23 cellular contexts compared by ENCODE assay signal in genomic region chr9:104280711-104281110, GRCh38.
DNase-seq lines count a peak whose midpoint lies in the region; ATAC-seq, FAIRE-seq and TF ChIP-seq lines count a peak whose summit lies in the region.
"Had no signal": no experiment of that assay in that cellular context is flagged by ENCODE, and none has a peak within 500 bp of the region (broad histone marks: within the 10 kb centered on the region; RNA-seq: fewer than 3 reads in every experiment).

No MANE protein-coding gene starts in this region.

- H3K4me3 Mint-ChIP-seq in H9, result no peak overlapping the region
- H3K4me3 Mint-ChIP-seq in astrocyte (ENCODE audit: unreplicated experiment), result no peak overlapping the region
- H3K4me3 Mint-ChIP-seq: CD14-positive monocyte; CD4-positive, alpha-beta T cell; CD8-positive, alpha-beta memory T cell; GM23338; HFFc6 had no signal

- DNase-seq in H9, result no peak
- DNase-seq in astrocyte (ENCODE audit: low read depth), result no peak
- DNase-seq in pancreas, result peak in 3 of 6 donors; percentile 19 to 59 (median 39)
- no peak for DNase-seq in AG08396 (ENCODE audit: low spot score)
- DNase-seq in gastrocnemius medialis, result no peak
- no peak for DNase-seq in NCI-H1417 treated with DMSO at 0.1 percent for 48 hours (lab: John Stamatoyannopoulos, UW)
- DNase-seq: AML-193; BE2C; CD4-positive, alpha-beta T cell; CD8-positive, alpha-beta memory T cell; DMS 273 treated with DMSO at 0.1 percent for 48 hours; DMS79; EL; GDM1 had no signal

- H3K56ac ChIP-seq in H9 (ENCODE audit: insufficient read length, low read depth, low read length), result no peak overlapping the region

- H4K5ac ChIP-seq in H9 (ENCODE audit: insufficient read length, low read depth, low read length), result no peak overlapping the region

- H3K14ac ChIP-seq in H9 (ENCODE audit: insufficient read depth, low read length), result no peak overlapping the region

- ATAC-seq in pancreas, result peak; percentile 86 to 91 (median 89)
- ATAC-seq in gastrocnemius medialis, result no peak
- ATAC-seq: GM12878, GM23338 had no signal

- H3K4me3 ChIP-seq in astrocyte (ENCODE audit: insufficient read depth, low read depth, low read length) (no peak overlapping the region), pancreas (no peak overlapping the region), gastrocnemius medialis (no peak overlapping the region)
- H3K4me3 ChIP-seq: BLaER1 treated with 17β-estradiol and CSF1 and Interleukin-3, amounts not matched to agents 10 nM and 100 nM; GM12878; GM23338; HAP-1 had no signal

- H3K23me2 ChIP-seq in H9 (ENCODE audit: insufficient read length, low read depth, low read length, poor library complexity, severe bottlenecking), result no peaks in the 10 kb centered on the region

- H3K4me1 Mint-ChIP-seq in H9, result peaks cover 0 to 4% of the 10 kb centered on the region in 2 experiments; a peak in 1 of 4 replicates
- H3K4me1 Mint-ChIP-seq in astrocyte (ENCODE audit: low read depth, unreplicated experiment), result peaks cover 26% of the 10 kb centered on the region
- H3K4me1 Mint-ChIP-seq: CD14-positive monocyte; CD8-positive, alpha-beta memory T cell; GM23338 had no signal

- no peak overlapping the region for H3K27ac Mint-ChIP-seq in H9
- H3K27ac Mint-ChIP-seq in astrocyte (ENCODE audit: unreplicated experiment), result peak overlapping the region; percentile 30
- H3K27ac Mint-ChIP-seq: CD14-positive monocyte; CD4-positive, alpha-beta T cell; CD8-positive, alpha-beta memory T cell; GM23338; HFFc6 had no signal

- no peak overlapping the region for H2BK20ac ChIP-seq in H9 (ENCODE audit: low read depth, low read length, poor library complexity, severe bottlenecking)

- in situ Hi-C loops in gastrocnemius medialis (cut with MboI; ENCODE audit: low sequenced_read_pairs in 4 of 4), result no loop called here

- H3T11ph ChIP-seq in H9 (ENCODE audit: low read length), result no peak overlapping the region

- no peak overlapping the region for H2BK12ac ChIP-seq in H9 (ENCODE audit: insufficient read length, low read depth, low read length)

- H3K36me3 Mint-ChIP-seq in H9 (ENCODE audit: insufficient read depth in 1 of 3, low read depth in 3 of 3), result peaks cover 0 to 13% (median 0%) of the 10 kb centered on the region in 3 experiments; a peak in 2 of 7 replicates
- H3K36me3 Mint-ChIP-seq in astrocyte (ENCODE audit: low read depth, unreplicated experiment), result no peaks in the 10 kb centered on the region
- H3K36me3 Mint-ChIP-seq: CD14-positive monocyte; CD8-positive, alpha-beta memory T cell had no signal

- H3K79me2 ChIP-seq in H9 (ENCODE audit: insufficient read depth, low read length), result no peaks in the 10 kb centered on the region
- H3K79me2 ChIP-seq in astrocyte (ENCODE audit: insufficient read depth, low read length), result no peaks in the 10 kb centered on the region

- no peak overlapping the region for H2AK5ac ChIP-seq in H9 (ENCODE audit: insufficient read length, low read length)

- no peak overlapping the region for H4K8ac ChIP-seq in H9 (replicated peaks; ENCODE audit: insufficient read length, low read depth, low read length)

- H3K9ac ChIP-seq in H9 (ENCODE audit: extremely low read depth, insufficient read length, low read length) (no peak overlapping the region), astrocyte (ENCODE audit: low read length) (no peak overlapping the region)
- H3K9ac ChIP-seq: BLaER1 treated with 17β-estradiol and CSF1 and Interleukin-3, amounts not matched to agents 10 nM and 100 nM had no signal

- no peak overlapping the region for H2BK15ac ChIP-seq in H9 (ENCODE audit: low read depth, low read length)

- H3K9me3 ChIP-seq in H9 (ENCODE audit: control insufficient read depth, low read depth, low read length), result no peaks in the 10 kb centered on the region
- peaks cover 2% of the 10 kb centered on the region for H3K9me3 ChIP-seq in astrocyte (ENCODE audit: insufficient read depth, low read depth, low read length)
- no peaks in the 10 kb centered on the region for H3K9me3 ChIP-seq in pancreas
- no peaks in the 10 kb centered on the region for H3K9me3 ChIP-seq in gastrocnemius medialis
- H3K9me3 ChIP-seq: BE2C, HAP-1 had no signal

- no peak overlapping the region for H3K23ac ChIP-seq in H9 (ENCODE audit: insufficient read length, low read depth, low read length)

- no peak overlapping the region for H4K91ac ChIP-seq in H9 (ENCODE audit: insufficient read length, low read depth, low read length)

- no peaks in the 10 kb centered on the region for H3K79me1 ChIP-seq in H9 (ENCODE audit: insufficient read depth, low read depth, low read length, poor library complexity, severe bottlenecking)

- peak overlapping the region; percentile 32 for H2AFZ ChIP-seq in H9 (ENCODE audit: low read length)
- H2AFZ ChIP-seq in astrocyte (ENCODE audit: low read depth, low read length), result no peak overlapping the region
- H2AFZ ChIP-seq: GM23338 had no signal

- H3K4me1 ChIP-seq in H9 (ENCODE audit: insufficient read depth, low read length) (no peaks in the 10 kb centered on the region), astrocyte (ENCODE audit: insufficient read depth, low read length) (no peaks in the 10 kb centered on the region), pancreas (peaks cover 12 to 24% (median 18%) of the 10 kb centered on the region in 3 donors), gastrocnemius medialis (no peaks in the 10 kb centered on the region)
- H3K4me1 ChIP-seq: BE2C, HAP-1 had no signal

- intact Hi-C loops in pancreas (cut with DNase I), result no loop called here
- intact Hi-C loops in gastrocnemius medialis (cut with DNase I; ENCODE audit: low total_unique reads), result no loop called here

- H3K27ac ChIP-seq in H9 (ENCODE audit: insufficient read length, low read depth, low read length), result no peak overlapping the region
- no peak overlapping the region for H3K27ac ChIP-seq in astrocyte (ENCODE audit: low read depth, low read length)
- H3K27ac ChIP-seq in pancreas, result peak overlapping the region in 2 of 4 donors; percentile 28 to 50
- no peak overlapping the region for H3K27ac ChIP-seq in gastrocnemius medialis
- H3K27ac ChIP-seq: 22Rv1; BLaER1 treated with 17β-estradiol and CSF1 and Interleukin-3, amounts not matched to agents 10 nM and 100 nM had no signal

- no peak for TF ChIP-seq POLR2A in gastrocnemius medialis (IDR thresholded peaks at IDR 0.05)

- TF ChIP-seq CTCF in H9 (conservative IDR thresholded peaks at IDR 0.05) (no peak), astrocyte (IDR thresholded peaks at IDR 0.05; ENCODE audit: insufficient read depth, low read depth, low read length) (no peak), pancreas (IDR thresholded peaks at IDR 0.05) (no peak), gastrocnemius medialis (IDR thresholded peaks at IDR 0.05 in 4 of 5, conservative IDR thresholded peaks at IDR 0.05 in 1 of 5) (no peak)

- no peaks in the 10 kb centered on the region; the same call in 1 of the 2 replicates for H3K27me3 ChIP-seq in H9 (ENCODE audit: insufficient read depth, low read length)
- H3K27me3 ChIP-seq in astrocyte (ENCODE audit: insufficient read depth, low read length), result no peaks in the 10 kb centered on the region
- H3K27me3 ChIP-seq in pancreas, result no peaks in the 10 kb centered on the region
- no peaks in the 10 kb centered on the region for H3K27me3 ChIP-seq in gastrocnemius medialis
- H3K27me3 ChIP-seq: BE2C; BLaER1 treated with 17β-estradiol and CSF1 and Interleukin-3, amounts not matched to agents 10 nM and 100 nM had no signal

- FAIRE-seq in astrocyte (lab: Jason Lieb, UNC), result no peak
- FAIRE-seq in pancreas (lab: Jason Lieb, UNC), result no peak
- FAIRE-seq: A204.1, D721Med, GM12878 had no signal

- no peak overlapping the region for H2BK120ac ChIP-seq in H9 (ENCODE audit: low read depth, low read length, poor library complexity, severe bottlenecking)

- WGBS in H9 (ENCODE audit: extremely low coverage, insufficient read length, low lambda C conversion rate), result no CpG with 5 or more reads among the region's 1 CpG
- 21 to 32% methylated on average over 1 of the region's 1 CpG for WGBS in pancreas, 2 donors

- no peak overlapping the region for H2BK5ac ChIP-seq in H9 (ENCODE audit: insufficient read length, low read length)

- H3K4me2 ChIP-seq in H9 (ENCODE audit: insufficient read depth, insufficient read length, low read length) (no peak overlapping the region), astrocyte (ENCODE audit: low read length) (no peak overlapping the region)
- H3K4me2 ChIP-seq: BLaER1 treated with 17β-estradiol and CSF1 and Interleukin-3, amounts not matched to agents 10 nM and 100 nM; GM23338 had no signal

- no peaks in the 10 kb centered on the region for H3K36me3 ChIP-seq in astrocyte (ENCODE audit: insufficient read depth, low read length)
- H3K36me3 ChIP-seq in pancreas, result no peaks in the 10 kb centered on the region
- no peaks in the 10 kb centered on the region for H3K36me3 ChIP-seq in gastrocnemius medialis
- H3K36me3 ChIP-seq: BE2C; BLaER1 treated with 17β-estradiol and CSF1 and Interleukin-3, amounts not matched to agents 10 nM and 100 nM; HAP-1 had no signal

- H3K9me3 Mint-ChIP-seq in H9 (peaks cover 0 to 3% of the 10 kb centered on the region in 2 experiments; a peak in 2 of 5 replicates), astrocyte (ENCODE audit: unreplicated experiment) (no peaks in the 10 kb centered on the region)
- H3K9me3 Mint-ChIP-seq: GM23338 had no signal

- H3K27me3 Mint-ChIP-seq in H9 (ENCODE audit: low read depth), result no peaks in the 10 kb centered on the region
- no peaks in the 10 kb centered on the region for H3K27me3 Mint-ChIP-seq in astrocyte (ENCODE audit: low read depth, unreplicated experiment)
- H3K27me3 Mint-ChIP-seq: CD4-positive, alpha-beta T cell; CD8-positive, alpha-beta memory T cell had no signal

- H4K20me1 ChIP-seq in H9 (ENCODE audit: control insufficient read depth, insufficient read depth, insufficient read length) (no peaks in the 10 kb centered on the region), astrocyte (ENCODE audit: insufficient read depth, low read length) (no peaks in the 10 kb centered on the region)
- H4K20me1 ChIP-seq: BLaER1 treated with 17β-estradiol and CSF1 and Interleukin-3, amounts not matched to agents 10 nM and 100 nM had no signal

- no peak overlapping the region for H3K18ac ChIP-seq in H9 (ENCODE audit: insufficient read length, low read depth, low read length)

- no peak overlapping the region for H3K4ac ChIP-seq in H9 (ENCODE audit: low read depth, low read length)

Comparison
In these comparisons a context has a peak if more than half of its experiments do, and no peak if none do; other contexts are left out.
1. ATAC-seq: peak in pancreas (4 of 4); none in gastrocnemius medialis (0 of 2).